14 cellular contexts compared by ENCODE assay signal in the genomic region with DNA sequence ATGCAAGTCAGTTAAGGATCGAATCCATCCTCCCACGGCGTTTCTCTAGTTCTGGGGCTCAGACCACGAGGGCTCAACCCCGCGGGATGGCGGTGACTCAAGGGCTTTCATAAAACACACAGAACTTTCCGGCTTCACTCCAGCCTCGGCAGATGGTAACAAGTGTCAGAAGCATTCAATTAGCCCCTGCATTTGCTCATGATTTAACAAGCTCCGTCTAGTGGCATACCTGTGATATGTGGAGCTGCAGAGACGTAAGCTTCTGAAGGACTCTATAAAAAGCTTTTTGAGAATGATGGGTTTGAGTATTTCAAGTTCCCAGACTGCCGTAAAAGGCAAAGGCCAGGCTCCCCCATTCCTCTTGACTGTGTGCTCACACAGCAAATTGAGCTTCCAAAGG.
DNase-seq lines count a peak whose midpoint lies in the region; ATAC-seq and TF ChIP-seq lines count a peak whose summit lies in the region.
"Had no signal": no experiment of that assay in that cellular context is flagged by ENCODE, and none has a peak within 500 bp of the region (broad histone marks: within the 10 kb centered on the region; RNA-seq: fewer than 3 reads in every experiment).

No MANE protein-coding gene starts in this region.

- no peaks in the 10 kb centered on the region for H3K27me3 ChIP-seq in Loucy (ENCODE audit: insufficient read depth, low read length, poor library complexity, severe bottlenecking)

- no peaks in the 10 kb centered on the region for H3K9me2 ChIP-seq in Loucy (replicated peaks; ENCODE audit: low read depth, low read length)

- H2AFZ ChIP-seq in Loucy (ENCODE audit: low read length) = peak overlapping the region; percentile 56

- H4K20me1 ChIP-seq in Loucy (ENCODE audit: insufficient read depth, low read length, poor library complexity, severe bottlenecking) = no peaks in the 10 kb centered on the region

- H3F3A ChIP-seq in Loucy (ENCODE audit: low read depth) = no peaks in the 10 kb centered on the region

- H3K9ac ChIP-seq in Loucy (ENCODE audit: low read depth, low read length, poor library complexity, severe bottlenecking) = no peak overlapping the region

- H3K4me3 ChIP-seq in Loucy (ENCODE audit: low read length, poor library complexity, severe bottlenecking) = no peak overlapping the region
- H3K4me3 ChIP-seq: SK-N-MC, stomach had no signal

- peak; percentile 92 for DNase-seq in DMS 273 (lab: John Stamatoyannopoulos, UW; ENCODE audit: unreplicated experiment)
- peak; percentile 7 for DNase-seq in NCI-H345 treated with DMSO at 0.1 percent for 48 hours (lab: John Stamatoyannopoulos, UW; ENCODE audit: unreplicated experiment)
- DNase-seq in astrocyte of the hippocampus (ENCODE audit: low read depth, low spot score) = peak; percentile 23
- DNase-seq in globus pallidus (ENCODE audit: low spot score) = no peak
- DNase-seq in HCEC 1CT = no peak
- DNase-seq: cortex of kidney; GOT3; NCI-H226; stimulated activated CD4-positive, alpha-beta T cell treated with anti-CD3 and anti-CD28 coated beads, Interleukin-4, amount 100 ng/mL, for 24 hours; stomach had no signal

- H3K4me1 ChIP-seq in Loucy (ENCODE audit: insufficient read depth, low read length, poor library complexity, severe bottlenecking) = no peaks in the 10 kb centered on the region
- H3K4me1 ChIP-seq: stomach had no signal

- 0 out of 2 replicates have a peak, but pooled peaks have one; percentile 9 for TF ChIP-seq CTCF in Loucy (conservative IDR thresholded peaks at IDR 0.05; ENCODE audit: low read length)

- ATAC-seq in HG03354 (IDR thresholded peaks at IDR 0.05; ENCODE audit: poor library complexity, severe bottlenecking, unreplicated experiment) (no peak), HG02610 (IDR thresholded peaks at IDR 0.05; ENCODE audit: unreplicated experiment) (no peak)

- H3K79me2 ChIP-seq in Loucy (ENCODE audit: insufficient read depth, low read length) = no peaks in the 10 kb centered on the region

- H3K4me2 ChIP-seq in Loucy (ENCODE audit: low read depth, low read length, poor library complexity, severe bottlenecking) = no peak overlapping the region

- no peaks in the 10 kb centered on the region for H3K9me3 ChIP-seq in Loucy (ENCODE audit: insufficient read depth, low read depth, low read length)
- H3K9me3 ChIP-seq: stomach had no signal

- no peaks in the 10 kb centered on the region for H3K36me3 ChIP-seq in Loucy (ENCODE audit: insufficient read depth, low read length)
- H3K36me3 ChIP-seq: stomach had no signal

Comparison
In these comparisons a context has a peak if more than half of its experiments do, and no peak if none do; other contexts are left out.
1. DNase-seq: peak in DMS 273 (single experiment), NCI-H345 treated with DMSO at 0.1 percent for 48 hours (single experiment) and astrocyte of the hippocampus (single experiment); none in globus pallidus (single experiment) and HCEC 1CT (single experiment).